In genomic region chr2:234168605-234169570, GRCh38 we compare ENCODE assay signal across 8 cellular contexts.
DNase-seq lines count a peak whose midpoint lies in the region; ATAC-seq, FAIRE-seq and TF ChIP-seq lines count a peak whose summit lies in the region.
"Not testable (repeated sequence)": the region's sequence is repeated elsewhere in the genome, so short reads cannot be mapped to it uniquely, and the experiment has no call there.

No MANE protein-coding gene starts in this region.

- not testable (repeated sequence) for H3K9ac ChIP-seq in astrocyte (ENCODE audit: low read length); neural progenitor cell

- not testable (repeated sequence) for H3K27ac ChIP-seq in astrocyte (ENCODE audit: low read depth, low read length); esophagus muscularis mucosa (replicated peaks in 1 of 4)
- peak overlapping the region; percentile 94 for H3K27ac ChIP-seq in hepatocyte
- H3K27ac ChIP-seq in neural progenitor cell, result peak overlapping the region; percentile 61
- H3K27ac ChIP-seq in upper lobe of right lung, result peak overlapping the region; percentile 61

- in situ Hi-C loops in HAP-1 (cut with MboI; ENCODE audit: low sequenced_read_pairs), result not testable (repeated sequence)

- H2AFZ ChIP-seq in astrocyte (ENCODE audit: low read depth, low read length); neural progenitor cell (replicated peaks): not testable (repeated sequence)
- peak overlapping the region; percentile 46 for H2AFZ ChIP-seq in hepatocyte

- intact Hi-C loops in esophagus muscularis mucosa (cut with DNase I); upper lobe of right lung (cut with DNase I): not testable (repeated sequence)

- peak; percentile 78 for ATAC-seq in upper lobe of right lung

- H4K20me1 ChIP-seq in astrocyte (ENCODE audit: insufficient read depth, low read length); hepatocyte (ENCODE audit: insufficient read depth, poor library complexity, severe bottlenecking); neural progenitor cell (ENCODE audit: low read depth): not testable (repeated sequence)

- not testable (repeated sequence) for H3K79me2 ChIP-seq in astrocyte (ENCODE audit: insufficient read depth, low read length); hepatocyte; neural progenitor cell (ENCODE audit: low read depth)

- not testable (repeated sequence) for H3K4me3 ChIP-seq in HAP-1; astrocyte (ENCODE audit: insufficient read depth, low read depth, low read length); esophagus muscularis mucosa; hepatocyte; upper lobe of right lung
- peak overlapping the region; percentile 18 for H3K4me3 ChIP-seq in neural progenitor cell

- WGBS in esophagus muscularis mucosa, result 55% methylated on average over 8 of the region's 8 CpGs
- WGBS in hepatocyte (ENCODE audit: low lambda C conversion rate, missing lambda C conversion rate), result 44% methylated on average over 8 of the region's 8 CpGs

- not testable (repeated sequence) for H3K36me3 Mint-ChIP-seq in astrocyte (ENCODE audit: low read depth, unreplicated experiment); neural progenitor cell

- not testable (repeated sequence) for H3K4me3 Mint-ChIP-seq in astrocyte (ENCODE audit: unreplicated experiment)
- H3K4me3 Mint-ChIP-seq in neural progenitor cell, result peak overlapping the region; percentile 71

- H3K9me3 Mint-ChIP-seq in astrocyte (ENCODE audit: unreplicated experiment); neural progenitor cell: not testable (repeated sequence)

- H3K27me3 Mint-ChIP-seq in astrocyte (ENCODE audit: low read depth, unreplicated experiment), result not testable (repeated sequence)
- peaks cover 11% of the 10 kb centered on the region for H3K27me3 Mint-ChIP-seq in neural progenitor cell (ENCODE audit: insufficient read depth, low read depth)

- TF ChIP-seq POLR2A in esophagus muscularis mucosa (IDR thresholded peaks at IDR 0.05; ENCODE audit: low read depth), result not testable (repeated sequence)

- H3K4me1 ChIP-seq in HAP-1, result peaks cover 24% of the 10 kb centered on the region
- H3K4me1 ChIP-seq in astrocyte (ENCODE audit: insufficient read depth, low read length), result peaks cover 22% of the 10 kb centered on the region
- H3K4me1 ChIP-seq in esophagus muscularis mucosa, result not testable (repeated sequence)
- peaks cover 24% of the 10 kb centered on the region for H3K4me1 ChIP-seq in hepatocyte (ENCODE audit: insufficient read depth)
- H3K4me1 ChIP-seq in neural progenitor cell, result peaks cover 24% of the 10 kb centered on the region
- H3K4me1 ChIP-seq in upper lobe of right lung, result peaks cover 17% of the 10 kb centered on the region

- H3K4me1 Mint-ChIP-seq in astrocyte (ENCODE audit: low read depth, unreplicated experiment) (peaks cover 52% of the 10 kb centered on the region), neural progenitor cell (peaks cover 42% of the 10 kb centered on the region)

- DNase-seq in COLO668 (lab: John Stamatoyannopoulos, UW; ENCODE audit: unreplicated experiment), result peak; percentile 19
- peak; percentile 36 to 66 for DNase-seq in HAP-1 (ENCODE audit: low spot score in 2 of 2)
- DNase-seq in NCI-H2196 (lab: John Stamatoyannopoulos, UW; ENCODE audit: unreplicated experiment), result peak; percentile 24
- peak; percentile 86 for DNase-seq in astrocyte (ENCODE audit: low read depth)
- peak; percentile 66 for DNase-seq in esophagus muscularis mucosa (ENCODE audit: extremely low spot score)
- peak; percentile 45 for DNase-seq in hepatocyte (ENCODE audit: low spot score)
- DNase-seq in neural progenitor cell (ENCODE audit: low spot score); upper lobe of right lung: not testable (repeated sequence)

- H3K27me3 ChIP-seq in HAP-1 (ENCODE audit: low read depth); astrocyte (ENCODE audit: insufficient read depth, low read length); esophagus muscularis mucosa; hepatocyte; neural progenitor cell; upper lobe of right lung: not testable (repeated sequence)

- peaks cover 16% of the 10 kb centered on the region for H3F3A ChIP-seq in neural progenitor cell (ENCODE audit: low read depth)

- H3K9me2 ChIP-seq in hepatocyte (replicated peaks; ENCODE audit: insufficient read depth), result not testable (repeated sequence)

- not testable (repeated sequence) for H3K36me3 ChIP-seq in HAP-1 (replicated peaks); astrocyte (ENCODE audit: insufficient read depth, low read length); esophagus muscularis mucosa; hepatocyte (replicated peaks; ENCODE audit: insufficient read depth, low read depth); neural progenitor cell; upper lobe of right lung

- H3K4me2 ChIP-seq in astrocyte (ENCODE audit: low read length), result peak overlapping the region; percentile 3
- H3K4me2 ChIP-seq in hepatocyte, result peak overlapping the region; percentile 16
- peak overlapping the region; percentile 67 for H3K4me2 ChIP-seq in neural progenitor cell

- peak; percentile 90 for FAIRE-seq in astrocyte (lab: Jason Lieb, UNC)

- H3K27ac Mint-ChIP-seq in astrocyte (ENCODE audit: unreplicated experiment) (peak overlapping the region; percentile 77), neural progenitor cell (peak overlapping the region; percentile 69)

- TF ChIP-seq EP300 in esophagus muscularis mucosa (IDR thresholded peaks at IDR 0.05), result not testable (repeated sequence)

- H3K9me3 ChIP-seq in HAP-1; astrocyte (ENCODE audit: insufficient read depth, low read depth, low read length); esophagus muscularis mucosa; hepatocyte (ENCODE audit: low read depth); neural progenitor cell (ENCODE audit: low read depth); upper lobe of right lung: not testable (repeated sequence)

- TF ChIP-seq CTCF in astrocyte (IDR thresholded peaks at IDR 0.05; ENCODE audit: insufficient read depth, low read depth, low read length); esophagus muscularis mucosa (IDR thresholded peaks at IDR 0.05); hepatocyte (IDR thresholded peaks at IDR 0.05; ENCODE audit: poor library complexity); neural progenitor cell (IDR thresholded peaks at IDR 0.05); upper lobe of right lung (IDR thresholded peaks at IDR 0.05): not testable (repeated sequence)

Comparison
In these comparisons a context has a peak if more than half of its experiments do, and no peak if none do; other contexts are left out.
1. H3K4me2 ChIP-seq: peak in every context shown above with its lines; median percentile 67 in neural progenitor cell; 16 in hepatocyte; 3 in astrocyte.